ENCODE assay signal across 9 cellular contexts in genomic region chr9:109399258-109399767, GRCh38.
DNase-seq lines count a peak whose midpoint lies in the region; ATAC-seq lines count a peak whose summit lies in the region.
"Had no signal": no experiment of that assay in that cellular context is flagged by ENCODE, and none has a peak within 500 bp of the region (broad histone marks: within the 10 kb centered on the region; RNA-seq: fewer than 3 reads in every experiment).

No MANE protein-coding gene starts in this region.

- H3K4me1 ChIP-seq in CD4-positive, alpha-beta memory T cell (ENCODE audit: insufficient read depth, low read length): no peaks in the 10 kb centered on the region

- H3K27me3 ChIP-seq in CD4-positive, alpha-beta memory T cell (ENCODE audit: insufficient read depth, low read length): no peaks in the 10 kb centered on the region

- peaks cover 0 to 2% (median 0%) of the 10 kb centered on the region in 4 donors for H3K4me1 Mint-ChIP-seq in CD4-positive, alpha-beta memory T cell

- CTCF ChIA-PET in CD4-positive, alpha-beta memory T cell (lab: Charles Lee; ENCODE audit: partially characterized antibody): no interaction called here

- ATAC-seq in GM18499 (IDR thresholded peaks at IDR 0.05; ENCODE audit: insufficient read depth, unreplicated experiment) (peak; percentile 48), GM19351 (IDR thresholded peaks at IDR 0.05; ENCODE audit: unreplicated experiment) (peak; percentile 72), HG02852 (IDR thresholded peaks at IDR 0.05; ENCODE audit: unreplicated experiment) (peak; percentile 81), HG03571 (IDR thresholded peaks at IDR 0.05; ENCODE audit: unreplicated experiment) (peak; percentile 65)

- H3K27me3 Mint-ChIP-seq in CD4-positive, alpha-beta memory T cell: peaks cover 10 to 19% of the 10 kb centered on the region in 2 donors

- no peaks in the 10 kb centered on the region for H3K9me3 ChIP-seq in CD4-positive, alpha-beta memory T cell (ENCODE audit: control insufficient read depth in 1 of 2, low read length in 2 of 2)

- H3K36me3 ChIP-seq in CD4-positive, alpha-beta memory T cell (ENCODE audit: insufficient read depth, low read length): no peaks in the 10 kb centered on the region

- no peak overlapping the region for H3K4me3 Mint-ChIP-seq in CD4-positive, alpha-beta memory T cell

- POLR2A ChIA-PET in CD4-positive, alpha-beta memory T cell (lab: Charles Lee; ENCODE audit: partially characterized antibody): no interaction called here

- peaks cover 0 to 3% (median 0%) of the 10 kb centered on the region in 8 donors for H3K9me3 Mint-ChIP-seq in CD4-positive, alpha-beta memory T cell

- H3K36me3 Mint-ChIP-seq in CD4-positive, alpha-beta memory T cell: no peaks in the 10 kb centered on the region

- H3K4me3 ChIP-seq in CD4-positive, alpha-beta memory T cell (ENCODE audit: low read length in 2 of 2): no peak overlapping the region

- intact Hi-C loops in CD4-positive, alpha-beta memory T cell (cut with micrococcal nuclease): no loop called here

- no peak overlapping the region for H3K27ac Mint-ChIP-seq in CD4-positive, alpha-beta memory T cell

- no peak for DNase-seq in NCI-H345 (lab: John Stamatoyannopoulos, UW)
- DNase-seq in epidermal melanocyte (ENCODE audit: insufficient read length, low spot score): no peak
- DNase-seq in RKO (ENCODE audit: low spot score): no peak
- DNase-seq in CD4-positive, alpha-beta memory T cell: no peak
- DNase-seq: MV-4-11 had no signal

- H3K27ac ChIP-seq in CD4-positive, alpha-beta memory T cell (ENCODE audit: low read depth, low read length): no peak overlapping the region
